ENCODE assay signal across 14 cellular contexts in the genomic region with DNA sequence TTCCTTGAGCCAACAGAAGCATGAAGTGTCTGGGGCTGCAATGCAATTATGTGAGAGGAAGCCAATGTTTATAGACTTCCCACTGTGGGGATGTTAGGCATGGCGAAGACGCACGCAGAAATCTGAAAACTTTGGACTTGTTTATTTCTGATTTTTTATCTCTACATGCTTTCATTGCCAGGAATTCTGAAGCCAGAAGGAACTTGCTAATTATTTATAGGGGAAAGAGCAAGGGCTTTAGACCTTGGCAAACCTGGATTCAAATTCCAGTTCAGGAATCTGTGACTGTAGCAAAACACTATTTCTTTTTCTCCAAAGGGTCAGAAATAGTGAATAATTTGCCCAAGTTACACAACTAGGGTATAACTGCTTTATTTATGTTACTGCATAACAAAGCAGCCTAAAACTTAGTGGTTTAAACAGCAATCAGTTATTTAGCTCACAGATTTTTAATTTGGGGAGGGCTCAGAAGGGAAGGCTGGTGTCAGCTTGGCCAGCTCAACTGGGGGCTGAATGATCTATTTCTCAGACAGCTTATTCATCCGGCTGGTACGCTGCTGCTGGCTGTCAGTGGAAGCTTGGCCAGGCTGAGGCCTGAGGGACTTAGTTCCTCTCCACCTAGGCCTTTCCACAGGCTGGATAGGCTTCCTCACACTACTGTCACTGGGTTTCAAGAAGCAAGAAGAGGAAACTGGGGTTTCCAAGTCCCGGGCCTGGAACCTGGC. TPM values are rescaled to one million over a fixed set of nuclear protein-coding genes. Genes with fewer than 3 reads are reported as not detected.
DNase-seq lines count a peak whose midpoint lies in the region; ATAC-seq and TF ChIP-seq lines count a peak whose summit lies in the region.
"Had no signal": no experiment of that assay in that cellular context is flagged by ENCODE, and none has a peak within 500 bp of the region (broad histone marks: within the 10 kb centered on the region; RNA-seq: fewer than 3 reads in every experiment).

No MANE protein-coding gene starts in this region.

- H3K36me3 Mint-ChIP-seq in H9 (ENCODE audit: insufficient read depth in 1 of 3, low read depth in 3 of 3) = no peaks in the 10 kb centered on the region

- no peak overlapping the region for H3K56ac ChIP-seq in H9 (ENCODE audit: insufficient read length, low read depth, low read length)

- no peak overlapping the region for H4K8ac ChIP-seq in H9 (replicated peaks; ENCODE audit: insufficient read length, low read depth, low read length)

- no peaks in the 10 kb centered on the region for H3K79me2 ChIP-seq in H9 (ENCODE audit: insufficient read depth, low read length)

- H3K27ac Mint-ChIP-seq in H9 = no peak overlapping the region; a peak in 1 of 7 replicates
- H3K27ac Mint-ChIP-seq: progenitor cell of endocrine pancreas had no signal

- no peak overlapping the region for H3K4me2 ChIP-seq in H9 (ENCODE audit: insufficient read depth, insufficient read length, low read length)
- H3K4me2 ChIP-seq: A549 had no signal

- H2BK12ac ChIP-seq in H9 (ENCODE audit: insufficient read length, low read depth, low read length) = no peak overlapping the region

- H2AFZ ChIP-seq in H9 (ENCODE audit: low read length) = no peak overlapping the region

- H2AK5ac ChIP-seq in H9 (ENCODE audit: insufficient read length, low read length) = no peak overlapping the region

- no peaks in the 10 kb centered on the region for H3K4me1 ChIP-seq in H9 (ENCODE audit: insufficient read depth, low read length)
- H3K4me1 ChIP-seq: A549 had no signal

- TF ChIP-seq CTCF in fibroblast of mammary gland (conservative IDR thresholded peaks at IDR 0.05; ENCODE audit: control insufficient read depth, insufficient read depth, low read depth, low read length) (no peak), H9 (conservative IDR thresholded peaks at IDR 0.05) (no peak)

- H3K4ac ChIP-seq in H9 (ENCODE audit: low read depth, low read length) = no peak overlapping the region

- no peak overlapping the region for H3K4me3 Mint-ChIP-seq in H9

- no peak overlapping the region for H3K14ac ChIP-seq in H9 (ENCODE audit: insufficient read depth, low read length)

- no peaks in the 10 kb centered on the region for H3K4me1 Mint-ChIP-seq in H9

- H3K9ac ChIP-seq in H9 (ENCODE audit: extremely low read depth, insufficient read length, low read length) = no peak overlapping the region

- H2BK15ac ChIP-seq in H9 (ENCODE audit: low read depth, low read length) = no peak overlapping the region

- H3K4me3 ChIP-seq in fibroblast of mammary gland (ENCODE audit: control insufficient read depth, low read depth, low read length) = no peak overlapping the region
- H3K4me3 ChIP-seq: A549, testis had no signal

- no peak overlapping the region for H4K91ac ChIP-seq in H9 (ENCODE audit: insufficient read length, low read depth, low read length)

- H3K27ac ChIP-seq in H9 (ENCODE audit: insufficient read length, low read depth, low read length) = no peak overlapping the region
- H3K27ac ChIP-seq: A549, testis had no signal

- no peaks in the 10 kb centered on the region for H3K23me2 ChIP-seq in H9 (ENCODE audit: insufficient read length, low read depth, low read length, poor library complexity, severe bottlenecking)

- no peak overlapping the region for H3K18ac ChIP-seq in H9 (ENCODE audit: insufficient read length, low read depth, low read length)

- no peaks in the 10 kb centered on the region for H3K27me3 ChIP-seq in H9 (ENCODE audit: insufficient read depth, low read length)
- H3K27me3 ChIP-seq: testis had no signal

- no peaks in the 10 kb centered on the region for H3K9me3 ChIP-seq in H9 (ENCODE audit: control insufficient read depth, low read depth, low read length)
- H3K9me3 ChIP-seq: A549, testis had no signal

- no peaks in the 10 kb centered on the region for H3K79me1 ChIP-seq in H9 (ENCODE audit: insufficient read depth, low read depth, low read length, poor library complexity, severe bottlenecking)

- H3T11ph ChIP-seq in H9 (ENCODE audit: low read length) = no peak overlapping the region

- no peaks in the 10 kb centered on the region for H3K27me3 Mint-ChIP-seq in H9 (ENCODE audit: low read depth)
- H3K27me3 Mint-ChIP-seq: progenitor cell of endocrine pancreas had no signal

- ATAC-seq in Right ventricle myocardium superior (ENCODE audit: poor library complexity) (peak; percentile 26), HG02763 (IDR thresholded peaks at IDR 0.05; ENCODE audit: unreplicated experiment) (no peak)
- ATAC-seq: A549 had no signal

- no peaks in the 10 kb centered on the region for H4K20me1 ChIP-seq in H9 (ENCODE audit: control insufficient read depth, insufficient read depth, insufficient read length)

- no CpG with 5 or more reads among the region's 6 CpGs for WGBS in H9 (ENCODE audit: extremely low coverage, insufficient read length, low lambda C conversion rate)

- H3K23ac ChIP-seq in H9 (ENCODE audit: insufficient read length, low read depth, low read length) = no peak overlapping the region

- DNase-seq in Right ventricle myocardium superior (peak; percentile 42), cardiac septum (ENCODE audit: low spot score) (no peak), fibroblast of mammary gland (ENCODE audit: low read depth) (peak; percentile 4), mucosa of gallbladder (ENCODE audit: low spot score) (peak; percentile 27), H9 (no peak)
- no peak for DNase-seq in activated naive CD4-positive, alpha-beta T cell (lab: John Stamatoyannopoulos, UW)
- no peak for DNase-seq in stimulated activated CD4-positive, alpha-beta T cell treated with anti-CD3 and anti-CD28 coated beads, Interleukin-2, amount 100 ng/mL, for 24 hours
- DNase-seq: DND-41, mammary epithelial cell, T-helper 9 cell, testis had no signal

- H2BK5ac ChIP-seq in H9 (ENCODE audit: insufficient read length, low read length) = no peak overlapping the region

- no peak overlapping the region for H4K5ac ChIP-seq in H9 (ENCODE audit: insufficient read length, low read depth, low read length)

- no peak overlapping the region for H2BK20ac ChIP-seq in H9 (ENCODE audit: low read depth, low read length, poor library complexity, severe bottlenecking)

- no peak overlapping the region for H2BK120ac ChIP-seq in H9 (ENCODE audit: low read depth, low read length, poor library complexity, severe bottlenecking)

- peaks cover 2 to 6% of the 10 kb centered on the region in 2 experiments; a peak in 2 of 5 replicates for H3K9me3 Mint-ChIP-seq in H9

- intact Hi-C loops in Right ventricle myocardium superior (cut with DNase I) = no loop called here
- intact Hi-C loops in cardiac septum (cut with DNase I) = no loop called here

RNA-seq across cellular contexts. Expression of a gene that starts 1.9 kb away (rescaled TPM):
- total RNA-seq in Right ventricle myocardium superior (not detected), cardiac septum (not detected), mucosa of gallbladder (not detected), H9 (2021) (not detected in 2 replicates)
- total RNA-seq: mammary epithelial cell, progenitor cell of endocrine pancreas had no signal

RNA-seq across cellular contexts. Expression of a gene that starts 5.2 kb away (rescaled TPM):
- total RNA-seq in Right ventricle myocardium superior = not detected
- total RNA-seq in cardiac septum = not detected
- not detected for total RNA-seq in mucosa of gallbladder
- not detected in 2 replicates for total RNA-seq in H9 (2021)
- total RNA-seq: mammary epithelial cell, progenitor cell of endocrine pancreas had no signal

Comparison
In these comparisons a context has a peak if more than half of its experiments do, and no peak if none do; other contexts are left out.
1. DNase-seq: peak in Right ventricle myocardium superior (single experiment), fibroblast of mammary gland (single experiment) and mucosa of gallbladder (single experiment); none in cardiac septum (single experiment), activated naive CD4-positive, alpha-beta T cell (0 of 4), stimulated activated CD4-positive, alpha-beta T cell treated with anti-CD3 and anti-CD28 coated beads, Interleukin-2, amount 100 ng/mL, for 24 hours (0 of 2) and H9 (single experiment).